Comparison of ENCODE assay signal across 8 cellular contexts in genomic region chr1:33182452-33182851, GRCh38. TPM values are rescaled to one million over a fixed set of nuclear protein-coding genes. Genes with fewer than 3 reads are reported as not detected.
DNase-seq lines count a peak whose midpoint lies in the region; FAIRE-seq and TF ChIP-seq lines count a peak whose summit lies in the region.

No MANE protein-coding gene starts in this region.

- H3K36me3 ChIP-seq in H1 (ENCODE audit: control insufficient read depth in 2 of 4, insufficient read depth in 4 of 4, low read length in 3 of 4) (no peaks in the 10 kb centered on the region), BE2C (no peaks in the 10 kb centered on the region)

- no peak overlapping the region for H2BK15ac ChIP-seq in H1 (ENCODE audit: low read length)

- no peak overlapping the region for H2BK5ac ChIP-seq in H1 (ENCODE audit: low read depth, low read length)

- DNase-seq in NCI-H1417 (lab: John Stamatoyannopoulos, UW): peak in 2 of 3 experiments; percentile 52 to 79
- DNase-seq in NCI-H1417 treated with DMSO at 0.1 percent for 48 hours (lab: John Stamatoyannopoulos, UW): no peak
- peak; percentile 98 for DNase-seq in NCI-H82 (lab: John Stamatoyannopoulos, UW)
- DNase-seq in H1 (ENCODE audit: low read depth in 1 of 2, low spot score in 2 of 2): peak in 1 of 2 experiments; percentile 48
- DNase-seq in osteocyte (ENCODE audit: extremely low spot score, unreplicated experiment): peak; percentile 80
- no peak for DNase-seq in BE2C
- DNase-seq in ureter (ENCODE audit: low spot score): no peak
- DNase-seq in cerebellum (ENCODE audit: low spot score): no peak

- H3K27me3 Mint-ChIP-seq in osteocyte (ENCODE audit: unreplicated experiment): no peaks in the 10 kb centered on the region

- no peak overlapping the region for H3K4ac ChIP-seq in H1 (replicated peaks; ENCODE audit: insufficient read length, low read depth, low read length)

- TF ChIP-seq CTCF in H1 (IDR thresholded peaks at IDR 0.05; ENCODE audit: control extremely low read depth in 1 of 3, insufficient read depth in 1 of 3, low read depth in 1 of 3, low read length in 3 of 3) (no peak), osteocyte (IDR thresholded peaks at IDR 0.05) (no peak), BE2C (IDR thresholded peaks at IDR 0.05; ENCODE audit: low read depth, low read length) (no peak)

- no peak overlapping the region for H3K23ac ChIP-seq in H1 (ENCODE audit: insufficient read length)

- peaks cover 42% of the 10 kb centered on the region for H3K4me1 Mint-ChIP-seq in osteocyte (ENCODE audit: unreplicated experiment)

- WGBS in H1 (ENCODE audit: extremely low coverage in 1 of 2, insufficient coverage in 1 of 2, insufficient read length in 1 of 2, insufficient replicate concordance in 2 of 2, low coverage in 1 of 2, low lambda C conversion rate in 2 of 2, missing lambda C conversion rate in 1 of 2), 2 experiments: 63% methylated on average over 4 of the region's 4 CpGs; no CpG with 5 or more reads in 1 of the 2 experiments

- H3K4me3 ChIP-seq in H1 (ENCODE audit: extremely low read depth in 1 of 4, insufficient read depth in 2 of 4, low read depth in 3 of 4, low read length in 4 of 4) (peak overlapping the region; percentile 35 to 79 (median 62); a peak in 6 of 8 replicates), BE2C (ENCODE audit: low read depth, low read length) (no peak overlapping the region)

- H2AK5ac ChIP-seq in H1 (ENCODE audit: low read depth, low read length): no peak overlapping the region

- H2BK12ac ChIP-seq in H1 (ENCODE audit: low read depth, low read length): no peak overlapping the region

- H3K4me1 ChIP-seq in H1 (replicated peaks in 1 of 4; ENCODE audit: control insufficient read depth in 3 of 4, insufficient read depth in 4 of 4, low read length in 3 of 4) (peaks cover 0 to 15% (median 9%) of the 10 kb centered on the region in 4 experiments; a peak in 6 of 7 replicates), BE2C (no peaks in the 10 kb centered on the region)

- no peak for FAIRE-seq in H1 (lab: Jason Lieb, UNC)

- H3K27ac Mint-ChIP-seq in osteocyte (ENCODE audit: unreplicated experiment): peak overlapping the region; percentile 86

- H4K8ac ChIP-seq in H1 (ENCODE audit: extremely low read depth, insufficient read depth, low read length): no peak overlapping the region

- H3K9me3 Mint-ChIP-seq in osteocyte (ENCODE audit: unreplicated experiment): no peaks in the 10 kb centered on the region

- TF ChIP-seq POLR2A in H1 (IDR thresholded peaks at IDR 0.05; ENCODE audit: control extremely low read depth in 1 of 2, low read depth in 2 of 2, low read length in 2 of 2): no peak

- H2AFZ ChIP-seq in H1 (ENCODE audit: low read length): no peak overlapping the region

- H3K9ac ChIP-seq in H1 (replicated peaks in 1 of 4; ENCODE audit: extremely low read depth in 1 of 4, low read depth in 3 of 4, low read length in 3 of 4): no peak overlapping the region; a peak in 1 of 7 replicates

- H4K20me1 ChIP-seq in H1 (replicated peaks in 1 of 2; ENCODE audit: control insufficient read depth in 1 of 2, insufficient read depth in 2 of 2, low read length in 2 of 2): peaks cover 0 to 11% of the 10 kb centered on the region in 2 experiments

- no peak overlapping the region for H3K14ac ChIP-seq in H1 (ENCODE audit: insufficient read length)

- no peak overlapping the region for H3K56ac ChIP-seq in H1 (replicated peaks; ENCODE audit: insufficient read length, low read depth, low read length)

- H3K9me3 ChIP-seq in H1 (ENCODE audit: insufficient read depth in 2 of 2, low read depth in 1 of 2, low read length in 1 of 2): no peaks in the 10 kb centered on the region
- no peaks in the 10 kb centered on the region for H3K9me3 ChIP-seq in BE2C

- POLR2A ChIA-PET in H1 (lab: Charles Lee; ENCODE audit: partially characterized antibody): interaction anchor here (0.8 to 1.8 kb wide), 2 partner anchors 17 to 35 kb away, joined by 3 to 10 read pairs; no protein-coding TSS in a partner anchor

- no peak overlapping the region for H4K91ac ChIP-seq in H1 (replicated peaks; ENCODE audit: insufficient read length, low read length)

- H3K27ac ChIP-seq in H1 (ENCODE audit: low read depth, low read length): no peak overlapping the region

- CTCF ChIA-PET in H1 (lab: Charles Lee; ENCODE audit: partially characterized antibody): interaction anchor here (0.6 to 2.0 kb wide), 10 partner anchors 9 to 172 kb away, joined by 3 to 6 read pairs (median 3); no protein-coding TSS in a partner anchor

- no peak for TF ChIP-seq RAD21 in H1 (IDR thresholded peaks at IDR 0.05 in 1 of 2, conservative IDR thresholded peaks at IDR 0.05 in 1 of 2; ENCODE audit: low read depth in 2 of 2, low read length in 2 of 2)

- no peaks in the 10 kb centered on the region; the same call in 1 of the 2 replicates for H3K79me1 ChIP-seq in H1 (ENCODE audit: low read depth, low read length)

- peaks cover 18% of the 10 kb centered on the region for H3K23me2 ChIP-seq in H1 (ENCODE audit: low read depth, low read length)

- H3K27me3 ChIP-seq in H1 (replicated peaks in 1 of 4; ENCODE audit: control insufficient read depth in 3 of 4, extremely low read depth in 1 of 4, insufficient read depth in 3 of 4, low read length in 3 of 4) (peaks cover 0 to 2% (median 0%) of the 10 kb centered on the region in 4 experiments; a peak in 1 of 7 replicates), BE2C (no peaks in the 10 kb centered on the region)

- H3K36me3 Mint-ChIP-seq in osteocyte (ENCODE audit: unreplicated experiment): peaks cover 14% of the 10 kb centered on the region

- no peak overlapping the region for H4K5ac ChIP-seq in H1 (ENCODE audit: insufficient read length, low read depth, low read length)

- H3K4me3 Mint-ChIP-seq in osteocyte (ENCODE audit: unreplicated experiment): peak overlapping the region; percentile 99

- no peaks in the 10 kb centered on the region for H3K79me2 ChIP-seq in H1 (ENCODE audit: control insufficient read depth in 1 of 2, insufficient read depth in 2 of 2, low read length in 2 of 2)

- TF ChIP-seq EP300 in H1 (IDR thresholded peaks at IDR 0.05; ENCODE audit: borderline replicate concordance in 1 of 2, low read depth in 2 of 2, low read length in 2 of 2): no peak

- H3K4me2 ChIP-seq in H1 (ENCODE audit: insufficient read depth in 1 of 2, low read depth in 2 of 2, low read length in 2 of 2): peak overlapping the region; percentile 85 to 97

- no peak overlapping the region for H3K18ac ChIP-seq in H1 (ENCODE audit: extremely low read depth, low read length)

- H2BK20ac ChIP-seq in H1 (ENCODE audit: low read length): no peak overlapping the region; the same call in 1 of the 2 replicates

- H2BK120ac ChIP-seq in H1 (replicated peaks; ENCODE audit: low read depth, low read length): no peak overlapping the region

TF ChIP-seq in H1, 55 proteins besides CTCF, POLR2A, EP300 and RAD21:
- TF ChIP-seq CBX8 (IDR thresholded peaks at IDR 0.05; ENCODE audit: borderline replicate concordance, low read depth, low read length) (no peak), SP2 (IDR thresholded peaks at IDR 0.05; ENCODE audit: low read length) (no peak), KDM1A (IDR thresholded peaks at IDR 0.05; ENCODE audit: borderline replicate concordance, low read length) (no peak), KDM4A (IDR thresholded peaks at IDR 0.05; ENCODE audit: low read depth, low read length, severe bottlenecking) (no peak), KDM5A (IDR thresholded peaks at IDR 0.05; ENCODE audit: low read length) (no peak), BRCA1 (IDR thresholded peaks at IDR 0.05; ENCODE audit: low read depth, low read length) (no peak), JUND (IDR thresholded peaks at IDR 0.05; ENCODE audit: low read length) (no peak), NANOG (IDR thresholded peaks at IDR 0.05; ENCODE audit: insufficient read depth, low read depth, low read length, poor library complexity, severe bottlenecking) (no peak), ZNF274 (IDR thresholded peaks at IDR 0.05; ENCODE audit: borderline replicate concordance, extremely low read depth, low read length) (no peak), PHF8 (conservative IDR thresholded peaks at IDR 0.05; ENCODE audit: low read depth, low read length) (no peak), E2F6 (IDR thresholded peaks at IDR 0.05) (no peak), MAFK (IDR thresholded peaks at IDR 0.05; ENCODE audit: low read depth, low read length) (no peak), ASH2L (IDR thresholded peaks at IDR 0.05; ENCODE audit: low read length) (no peak), HDAC2 (IDR thresholded peaks at IDR 0.05; ENCODE audit: borderline replicate concordance in 1 of 2, low read depth in 2 of 2, low read length in 2 of 2) (no peak), SAP30 (IDR thresholded peaks at IDR 0.05; ENCODE audit: insufficient read depth, insufficient replicate concordance, low read length) (no peak), CHD1 (IDR thresholded peaks at IDR 0.05; ENCODE audit: low read depth, low read length) (no peak), TBP (IDR thresholded peaks at IDR 0.05; ENCODE audit: low read depth, low read length) (no peak), FOSL1 (IDR thresholded peaks at IDR 0.05; ENCODE audit: insufficient read depth, low read depth, low read length) (no peak), CBX5 (IDR thresholded peaks at IDR 0.05; ENCODE audit: low read depth, low read length) (no peak)

RNA-seq across cellular contexts. Expression of gene TRIM62, which starts 0.6 kb away (rescaled TPM):
- 10.3 and 10.8 TPM in 2 replicates for total RNA-seq in H1 (2021; fragmentation: NEBNext Ultra II Directional; extraction: Animal tissue kit (Norgen Biotek cat#: 25700))
- polyA plus RNA-seq in H1 (2011; rRNA removed): 6.3 and 8.7 TPM in 2 replicates
- 4.8 TPM for polyA plus RNA-seq in H1 (2011; cell fraction: cytosol; rRNA removed)
- polyA plus RNA-seq in H1 (2011; cell fraction: nucleus; rRNA removed): 10.4 TPM
- 4.7 to 9.1 TPM (median 6.6 TPM) in 4 replicates for polyA plus RNA-seq in H1 (2012, experiment 1 of 2)
- polyA plus RNA-seq in H1 (2012, experiment 2 of 2): 6.2 TPM
- 5.7 TPM for polyA plus RNA-seq in H1 (2013, experiment 1 of 2)
- 5.1 TPM for polyA plus RNA-seq in H1 (2013, experiment 2 of 2)
- polyA minus RNA-seq in H1 (2011; rRNA and poly(A)+ RNA removed): 4.0 and 5.2 TPM in 2 replicates
- 4.5 TPM for polyA minus RNA-seq in H1 (2011; cell fraction: cytosol; rRNA and poly(A)+ RNA removed)
- polyA minus RNA-seq in H1 (2011; cell fraction: nucleus; rRNA and poly(A)+ RNA removed): 6.0 TPM
- total RNA-seq in osteocyte (71.8 and 78.7 TPM in 2 replicates), ureter (16.1 TPM), cerebellum (5.7 TPM)
- polyA plus RNA-seq in BE2C (2012; ENCODE audit: insufficient read depth, insufficient read length, low read depth): 13.3 TPM

Comparison
In these comparisons a context has a peak if more than half of its experiments do, and no peak if none do; other contexts are left out.
1. DNase-seq: peak in NCI-H1417 (2 of 3), NCI-H82 (single experiment) and osteocyte (single experiment); none in NCI-H1417 treated with DMSO at 0.1 percent for 48 hours (single experiment), BE2C (single experiment), ureter (single experiment) and cerebellum (single experiment).